9 cellular contexts compared by ENCODE assay signal in the genomic region with DNA sequence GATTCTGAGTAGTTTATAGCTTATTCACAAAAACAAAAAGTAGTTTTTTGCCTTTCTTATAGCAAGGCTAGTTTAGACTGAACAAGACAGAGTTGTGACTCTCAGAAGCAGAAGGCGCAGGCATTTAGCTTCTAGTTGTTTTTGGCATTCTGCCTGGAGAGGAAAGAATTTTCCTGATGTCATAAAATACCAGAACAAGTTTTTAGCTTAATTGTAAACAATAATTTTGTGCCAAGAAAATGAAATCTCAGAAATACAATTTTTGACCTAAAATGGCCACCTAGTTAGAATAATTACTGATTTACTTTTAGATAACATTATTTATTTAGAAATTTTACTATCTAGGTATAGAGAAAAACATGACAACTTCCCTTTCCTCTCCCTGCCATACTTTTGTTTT. TPM values are rescaled to one million over a fixed set of nuclear protein-coding genes. Genes with fewer than 3 reads are reported as not detected.
DNase-seq lines count a peak whose midpoint lies in the region; ATAC-seq and TF ChIP-seq lines count a peak whose summit lies in the region.
"Had no signal": no experiment of that assay in that cellular context is flagged by ENCODE, and none has a peak within 500 bp of the region (broad histone marks: within the 10 kb centered on the region; RNA-seq: fewer than 3 reads in every experiment).

No MANE protein-coding gene starts in this region.

- H3K27ac Mint-ChIP-seq in activated CD4-positive, alpha-beta T cell treated with anti-CD3 and anti-CD28 coated beads, Interleukin-2, amount 10 ng/mL, durations not matched to agents 7 days and 5 days: peak overlapping the region; percentile 98

- no peaks in the 10 kb centered on the region for H3K79me1 ChIP-seq in mesendoderm (ENCODE audit: low read length)

- H3K27ac ChIP-seq in OCI-LY1 (ENCODE audit: low read depth, low read length, poor library complexity, severe bottlenecking): peak overlapping the region; percentile 92
- peak overlapping the region in 4 of 5 donors; percentile 84 to 93 (median 90) for H3K27ac ChIP-seq in stomach
- no peak overlapping the region for H3K27ac ChIP-seq in mesendoderm (ENCODE audit: low read depth, low read length)

- H3K23ac ChIP-seq in mesendoderm (ENCODE audit: low read length): no peak overlapping the region

- H3K4me1 ChIP-seq in OCI-LY1 (ENCODE audit: insufficient read depth, low read length, severe bottlenecking) (peaks cover 52% of the 10 kb centered on the region), stomach (peaks cover 5 to 57% (median 31%) of the 10 kb centered on the region in 4 donors), mesendoderm (ENCODE audit: control insufficient read depth, low read depth, low read length) (no peaks in the 10 kb centered on the region)

- no peak overlapping the region for H2AFZ ChIP-seq in OCI-LY1 (ENCODE audit: low read length)

- H3K79me2 ChIP-seq in OCI-LY1 (ENCODE audit: insufficient read depth, low read length) (peaks cover 46% of the 10 kb centered on the region), mesendoderm (ENCODE audit: control insufficient read depth, insufficient read depth, low read length) (no peaks in the 10 kb centered on the region)

- POLR2A ChIA-PET in activated CD4-positive, alpha-beta T cell treated with anti-CD3 and anti-CD28 coated beads, Interleukin-2, amount 10 ng/mL, durations not matched to agents 7 days and 5 days (lab: Charles Lee): interaction anchor here (0.6 to 2.5 kb wide), 6 partner anchors 11 to 242 kb away, joined by 5 to 64 read pairs (median 11); a partner anchor contains a TSS

- intact Hi-C loops in stomach (cut with DNase I; ENCODE audit: low total_unique reads): no loop called here

- no peak overlapping the region for H2BK15ac ChIP-seq in mesendoderm (replicated peaks; ENCODE audit: low read depth)

- no peak for TF ChIP-seq CTCF in OCI-LY1 (IDR thresholded peaks at IDR 0.05; ENCODE audit: low read length)
- no peak for TF ChIP-seq CTCF in cardiac fibroblast (IDR thresholded peaks at IDR 0.05; ENCODE audit: low read depth, low read length)
- TF ChIP-seq CTCF in stomach (IDR thresholded peaks at IDR 0.05): no peak

- peak overlapping the region; percentile 76 for H3K4me2 ChIP-seq in OCI-LY1 (ENCODE audit: low read length)
- no peak overlapping the region for H3K4me2 ChIP-seq in mesendoderm (ENCODE audit: low read length)

- H3F3A ChIP-seq in OCI-LY1 (ENCODE audit: insufficient read depth, low read length): peaks cover 18% of the 10 kb centered on the region; the same call in 1 of the 2 replicates

- H3K9me2 ChIP-seq in OCI-LY1 (ENCODE audit: low read depth, low read length): no peaks in the 10 kb centered on the region

- no peak overlapping the region for H4K5ac ChIP-seq in mesendoderm (ENCODE audit: low read length)

- H4K20me1 ChIP-seq in OCI-LY1 (ENCODE audit: insufficient read depth, low read length): no peaks in the 10 kb centered on the region

- H3K9me3 ChIP-seq in OCI-LY1 (ENCODE audit: low read length) (no peaks in the 10 kb centered on the region), stomach (no peaks in the 10 kb centered on the region)

- peak overlapping the region; percentile 75 for H3K9ac ChIP-seq in OCI-LY1 (ENCODE audit: low read length)
- no peak overlapping the region for H3K9ac ChIP-seq in mesendoderm (ENCODE audit: low read length)

- DNase-seq in activated CD4-positive, alpha-beta T cell treated with anti-CD3 and anti-CD28 coated beads, Interleukin-2, amount 10 ng/mL, durations not matched to agents 7 days and 5 days: no peak
- no peak for DNase-seq in activated CD4-positive, alpha-beta T cell treated with anti-CD3 and anti-CD28 coated beads for 1 hour
- DNase-seq in cardiac fibroblast (ENCODE audit: low read depth in 2 of 2): peak; percentile 95 to 96
- peak; percentile 80 for DNase-seq in kidney tubule cell (ENCODE audit: low spot score)
- DNase-seq in stomach: no peak
- no peak for DNase-seq in mesendoderm

- no peaks in the 10 kb centered on the region for H3K36me3 ChIP-seq in OCI-LY1 (ENCODE audit: insufficient read depth, low read length)
- H3K36me3 ChIP-seq in stomach: no peaks in the 10 kb centered on the region
- no peaks in the 10 kb centered on the region for H3K36me3 ChIP-seq in mesendoderm (ENCODE audit: control insufficient read depth, insufficient read depth, low read length)

- H3K4me1 Mint-ChIP-seq in activated CD4-positive, alpha-beta T cell treated with anti-CD3 and anti-CD28 coated beads, Interleukin-2, amount 10 ng/mL, durations not matched to agents 7 days and 5 days: peaks cover 38% of the 10 kb centered on the region

- H3K18ac ChIP-seq in mesendoderm (ENCODE audit: low read length): no peak overlapping the region

- H3K4ac ChIP-seq in mesendoderm (ENCODE audit: low read depth, low read length): no peak overlapping the region

- TF ChIP-seq POLR2A in stomach (IDR thresholded peaks at IDR 0.05): no peak

- peaks cover 1% of the 10 kb centered on the region for H3K27me3 Mint-ChIP-seq in activated CD4-positive, alpha-beta T cell treated with anti-CD3 and anti-CD28 coated beads, Interleukin-2, amount 10 ng/mL, durations not matched to agents 7 days and 5 days

- TF ChIP-seq EP300 in stomach (IDR thresholded peaks at IDR 0.05): no peak

- peak overlapping the region; percentile 70 for H3K4me3 ChIP-seq in OCI-LY1 (ENCODE audit: low read depth, low read length, poor library complexity, severe bottlenecking)
- H3K4me3 ChIP-seq in cardiac fibroblast (replicated peaks in 1 of 2; ENCODE audit: low read depth in 2 of 2, low read length in 2 of 2): peak overlapping the region; percentile 54 to 72
- peak overlapping the region; percentile 53 to 55 (median 54) for H3K4me3 ChIP-seq in stomach
- no peak overlapping the region for H3K4me3 ChIP-seq in mesendoderm (ENCODE audit: low read length)
- H3K4me3 ChIP-seq: lung had no signal

- H3K4me3 Mint-ChIP-seq in activated CD4-positive, alpha-beta T cell treated with anti-CD3 and anti-CD28 coated beads, Interleukin-2, amount 10 ng/mL, durations not matched to agents 7 days and 5 days: peak overlapping the region; percentile 88

- H2BK120ac ChIP-seq in mesendoderm (ENCODE audit: low read depth, low read length): no peak overlapping the region

- H3K27me3 ChIP-seq in OCI-LY1 (ENCODE audit: insufficient read depth, low read length) (no peaks in the 10 kb centered on the region), stomach (no peaks in the 10 kb centered on the region), mesendoderm (ENCODE audit: insufficient read depth, low read length, poor library complexity) (no peaks in the 10 kb centered on the region)

- 0 to 10% (median 3%) methylated on average over 1 of the region's 1 CpG for WGBS in stomach, 5 donors
- no CpG with 5 or more reads among the region's 1 CpG for WGBS in mesendoderm (ENCODE audit: extremely low coverage, insufficient coverage, low lambda C conversion rate)

- no peak overlapping the region for H4K8ac ChIP-seq in mesendoderm (ENCODE audit: low read depth, low read length)

- CTCF ChIA-PET in activated CD4-positive, alpha-beta T cell treated with anti-CD3 and anti-CD28 coated beads, Interleukin-2, amount 10 ng/mL, durations not matched to agents 7 days and 5 days (lab: Charles Lee): interaction anchor here (0.6 to 2.7 kb wide), 4 partner anchors 9 to 125 kb away, joined by 3 to 12 read pairs (median 7); a partner anchor contains a TSS

- ATAC-seq in GM19395 (IDR thresholded peaks at IDR 0.05; ENCODE audit: unreplicated experiment): no peak

- H3K36me3 Mint-ChIP-seq in activated CD4-positive, alpha-beta T cell treated with anti-CD3 and anti-CD28 coated beads, Interleukin-2, amount 10 ng/mL, durations not matched to agents 7 days and 5 days (ENCODE audit: low read depth): no peaks in the 10 kb centered on the region

- no peak overlapping the region for H3K56ac ChIP-seq in mesendoderm (ENCODE audit: low read length)

- H3K9me3 Mint-ChIP-seq in activated CD4-positive, alpha-beta T cell treated with anti-CD3 and anti-CD28 coated beads, Interleukin-2, amount 10 ng/mL, durations not matched to agents 7 days and 5 days: no peaks in the 10 kb centered on the region

- no peak overlapping the region for H2BK5ac ChIP-seq in mesendoderm (ENCODE audit: low read length)

- H2AK5ac ChIP-seq in mesendoderm (ENCODE audit: low read length): no peak overlapping the region

RNA-seq across cellular contexts. Expression of a gene that starts 1.0 kb away (rescaled TPM):
- total RNA-seq in activated CD4-positive, alpha-beta T cell treated with anti-CD3 and anti-CD28 coated beads, Interleukin-2, amount 10 ng/mL, durations not matched to agents 7 days and 5 days: 10 to 100 TPM; 11.5 to 13.2 TPM
- 10 to 100 TPM in 4 of 5 donors, 1 to 10 TPM in 1; 7.2 to 65.7 (median 19.2) TPM for total RNA-seq in stomach
- polyA plus RNA-seq in stomach: 10 to 100 TPM in 2 of 3 donors, 1 to 10 TPM in 1; 7.3 to 13.1 (median 12.3) TPM
- polyA plus RNA-seq in mesendoderm (2013, experiment 1 of 2): 10.3 TPM
- 10.8 TPM for polyA plus RNA-seq in mesendoderm (2013, experiment 2 of 2)

RNA-seq across cellular contexts. Expression of a gene that starts 26.9 kb away (rescaled TPM):
- total RNA-seq in activated CD4-positive, alpha-beta T cell treated with anti-CD3 and anti-CD28 coated beads, Interleukin-2, amount 10 ng/mL, durations not matched to agents 7 days and 5 days: 100 to 1,000 TPM; 193 to 217 TPM
- 100 to 1,000 TPM in 3 of 5 donors, 10 to 100 TPM in 2; 39.4 to 394 (median 110) TPM for total RNA-seq in stomach
- 10 to 100 TPM; 25.6 to 48.0 (median 39.3) TPM for polyA plus RNA-seq in stomach
- 264 TPM for polyA plus RNA-seq in mesendoderm (2013, experiment 1 of 2)
- polyA plus RNA-seq in mesendoderm (2013, experiment 2 of 2): 264 TPM

RNA-seq across cellular contexts. Expression of a gene that starts 40.0 kb away (rescaled TPM):
- total RNA-seq in activated CD4-positive, alpha-beta T cell treated with anti-CD3 and anti-CD28 coated beads, Interleukin-2, amount 10 ng/mL, durations not matched to agents 7 days and 5 days: under 1 TPM; 0.08 to 0.10 TPM
- 10 to 100 TPM in 1 of 5 donors, 1 to 10 TPM in 4; 2.3 to 23.8 (median 8.4) TPM for total RNA-seq in stomach
- polyA plus RNA-seq in stomach: 1 to 10 TPM; 4.0 to 5.8 (median 4.6) TPM
- polyA plus RNA-seq in mesendoderm (2013, experiment 1 of 2): 0.18 TPM
- polyA plus RNA-seq in mesendoderm (2013, experiment 2 of 2): 0.17 TPM

Comparison
In these comparisons a context has a peak if more than half of its experiments do, and no peak if none do; other contexts are left out.
1. DNase-seq: peak in cardiac fibroblast (2 of 2) and kidney tubule cell (single experiment); none in activated CD4-positive, alpha-beta T cell treated with anti-CD3 and anti-CD28 coated beads, Interleukin-2, amount 10 ng/mL, durations not matched to agents 7 days and 5 days (single experiment), activated CD4-positive, alpha-beta T cell treated with anti-CD3 and anti-CD28 coated beads for 1 hour (single experiment), stomach (single experiment) and mesendoderm (single experiment).